In genomic region chr16:77663711-77664110, GRCh38 we compare ENCODE assay signal across 31 cellular contexts.
"Had no signal": no experiment of that assay in that cellular context is flagged by ENCODE, and none has a peak within 500 bp of the region (broad histone marks: within the 10 kb centered on the region; RNA-seq: fewer than 3 reads in every experiment).

No MANE protein-coding gene starts in this region.

- H3K4me3 Mint-ChIP-seq: activated B cell treated with CpG ODN at 0.5 μM for 24 hours; activated CD8-positive, alpha-beta T cell treated with anti-CD3 and anti-CD28 coated beads for 36 hours; activated naive CD8-positive, alpha-beta T cell; activated T-cell treated with anti-CD3 and anti-CD28 coated beads, Interleukin-2, amount 50 U/mL, for 4 hours; activated T-helper 17 cell treated with anti-CD3 and anti-CD28 coated beads, Interleukin-2, amount 50 U/mL, for 72 hours; effector memory CD8-positive, alpha-beta T cell had no signal

- FAIRE-seq: astrocyte, colon had no signal

- H3K36me3 Mint-ChIP-seq: activated naive CD8-positive, alpha-beta T cell had no signal

- H3K27me3 ChIP-seq: brain microvascular endothelial cell, foreskin keratinocyte had no signal

- H3K4me3 ChIP-seq: esophagus muscularis mucosa, gastrocnemius medialis, heart right ventricle, hepatocyte had no signal

- H3K9me3 Mint-ChIP-seq: activated T-helper 17 cell treated with anti-CD3 and anti-CD28 coated beads, Interleukin-2, amount 50 U/mL, for 72 hours; effector memory CD8-positive, alpha-beta T cell had no signal

- H3K4me1 Mint-ChIP-seq: activated B cell treated with CpG ODN at 0.5 μM for 24 hours; activated T-helper 17 cell treated with anti-CD3 and anti-CD28 coated beads, Interleukin-2, amount 50 U/mL, for 72 hours had no signal

- H3K36me3 ChIP-seq: brain microvascular endothelial cell, esophagus muscularis mucosa, gastrocnemius medialis, heart right ventricle had no signal

- ATAC-seq: activated CD4-positive, CD25-positive, alpha-beta regulatory T cell treated with anti-CD3 and anti-CD28 coated beads, Interleukin-2, amount 50 U/mL, for 24 hours; activated CD8-positive, alpha-beta T cell treated with anti-CD3 and anti-CD28 coated beads for 36 hours; activated T-cell treated with anti-CD3 and anti-CD28 coated beads, Interleukin-2, amount 50 U/mL, for 4 hours; activated T-helper 17 cell treated with anti-CD3 and anti-CD28 coated beads, Interleukin-2, amount 50 U/mL, for 72 hours; effector memory CD8-positive, alpha-beta T cell; foreskin keratinocyte; gastrocnemius medialis; heart right ventricle had no signal

- DNase-seq: activated B cell treated with CpG ODN at 0.5 μM for 24 hours; activated CD4-positive, alpha-beta T cell treated with anti-CD3 and anti-CD28 coated beads for 48 hours; activated CD4-positive, alpha-beta T cell treated with anti-CD3 and anti-CD28 coated beads, Interleukin-2, amount 50 U/mL, for 1 hour; activated CD4-positive, alpha-beta T cell treated with anti-CD3 and anti-CD28 coated beads, Interleukin-2, amount 50 U/mL, for 48 hours; activated CD8-positive, alpha-beta memory T cell treated with anti-CD3 and anti-CD28 coated beads for 24 hours; activated CD8-positive, alpha-beta T cell treated with anti-CD3 and anti-CD28 coated beads for 36 hours; activated effector memory CD4-positive, alpha-beta T cell treated with Interleukin-2 at 50 U/mL for 16 hours; activated gamma-delta T cell treated with Interleukin-2 at 50 U/mL for 16 hours; activated naive CD4-positive, alpha-beta T cell treated with anti-CD3 and anti-CD28 coated beads, Interleukin-2, amount 50 U/mL, for 16 hours; activated naive CD4-positive, alpha-beta T cell treated with Interleukin-2 at 50 U/mL for 16 hours; activated T-cell treated with anti-CD3 and anti-CD28 coated beads, Interleukin-2, amount 50 U/mL, for 4 hours; amniotic stem cell; anterior cingulate cortex; brain microvascular endothelial cell; caudate nucleus; cortex of kidney; dermis blood vessel endothelial cell; effector CD4-positive, alpha-beta T cell; effector memory CD8-positive, alpha-beta T cell; erythroblast; foreskin keratinocyte; gastrocnemius medialis; heart right ventricle had no signal

- H3K27ac Mint-ChIP-seq: activated B cell treated with CpG ODN at 0.5 μM for 24 hours; activated CD8-positive, alpha-beta T cell treated with anti-CD3 and anti-CD28 coated beads for 36 hours; activated naive CD8-positive, alpha-beta T cell; activated T-helper 17 cell treated with anti-CD3 and anti-CD28 coated beads, Interleukin-2, amount 50 U/mL, for 72 hours; effector memory CD8-positive, alpha-beta T cell had no signal

- H3K9me3 ChIP-seq: gastrocnemius medialis had no signal

- H3K27ac ChIP-seq: brain microvascular endothelial cell, esophagus muscularis mucosa, foreskin keratinocyte, gastrocnemius medialis, heart right ventricle, hepatocyte, VCaP had no signal
